In the genomic region with DNA sequence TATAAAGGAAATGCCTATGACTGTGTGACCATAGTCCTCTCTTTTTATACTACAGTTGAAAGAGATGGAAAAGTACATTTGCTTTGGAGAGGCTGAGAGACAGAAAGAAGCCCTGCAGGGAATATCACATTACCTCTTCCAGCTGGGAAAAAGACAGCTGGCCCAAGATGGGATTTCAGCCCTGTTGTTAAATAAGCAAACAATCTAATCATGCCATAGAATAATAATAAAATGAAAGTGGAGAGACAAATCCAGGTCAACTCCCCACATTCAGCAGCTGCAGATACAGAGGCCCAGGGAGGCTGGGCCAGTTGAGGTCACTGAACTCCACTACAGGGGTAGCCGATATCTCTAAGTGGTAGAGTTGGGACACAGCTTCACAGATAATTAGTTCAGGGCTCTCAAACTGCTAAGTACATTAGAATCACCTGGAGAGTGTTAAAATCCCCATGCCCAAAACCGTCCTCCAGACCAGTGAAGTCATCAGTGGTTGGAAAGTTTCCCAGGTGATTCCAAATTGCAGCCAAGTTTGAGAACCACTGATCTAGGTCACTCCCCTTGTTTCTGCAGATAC, we compare ENCODE assay signal across 9 cellular contexts.
DNase-seq lines count a peak whose midpoint lies in the region; ATAC-seq and TF ChIP-seq lines count a peak whose summit lies in the region.
"Had no signal": no experiment of that assay in that cellular context is flagged by ENCODE, and none has a peak within 500 bp of the region (broad histone marks: within the 10 kb centered on the region; RNA-seq: fewer than 3 reads in every experiment).

No MANE protein-coding gene starts in this region.

- H3K4me1 Mint-ChIP-seq in nephron, result peaks cover 53% of the 10 kb centered on the region

- no peak for TF ChIP-seq CTCF in nephron (IDR thresholded peaks at IDR 0.05; ENCODE audit: unreplicated experiment in 3 of 3)

- no peaks in the 10 kb centered on the region for H3K36me3 Mint-ChIP-seq in nephron (ENCODE audit: low read depth)

- H3K9me3 Mint-ChIP-seq in nephron, result peaks cover 4% of the 10 kb centered on the region

- peak overlapping the region; percentile 90 to 96 (median 92) for H3K27ac Mint-ChIP-seq in nephron
- H3K27ac Mint-ChIP-seq: IgD-negative memory B cell had no signal

- in situ Hi-C loops in KBM-7 (cut with MboI; ENCODE audit: low pct_unique_long_range_greater_than_20kb, low sequenced_read_pairs), result no loop called here

- DNase-seq in DMS53 treated with DMSO at 0.1 percent for 48 hours (lab: John Stamatoyannopoulos, UW; ENCODE audit: unreplicated experiment) (peak; percentile 75), NCI-H2196 (lab: John Stamatoyannopoulos, UW; ENCODE audit: unreplicated experiment) (peak; percentile 74), cerebellum (ENCODE audit: low spot score) (peak; percentile 6), NOMO-1 treated with dmso at 0.1 percent for 144 hours (lab: John Stamatoyannopoulos, UW; ENCODE audit: unreplicated experiment) (no peak), putamen (ENCODE audit: low spot score) (no peak), KBM-7 (no peak)

- H3K4me3 Mint-ChIP-seq in nephron, result peak overlapping the region in 2 of 3 experiments; percentile 13 to 34
- H3K4me3 Mint-ChIP-seq: IgD-negative memory B cell had no signal

- ATAC-seq in HG03280 (IDR thresholded peaks at IDR 0.05; ENCODE audit: unreplicated experiment), result no peak

- H3K27me3 Mint-ChIP-seq in nephron (ENCODE audit: low read depth), result peaks cover 4% of the 10 kb centered on the region
- H3K27me3 Mint-ChIP-seq: IgD-negative memory B cell had no signal

Comparison
In these comparisons a context has a peak if more than half of its experiments do, and no peak if none do; other contexts are left out.
1. DNase-seq: peak in DMS53 treated with DMSO at 0.1 percent for 48 hours (single experiment), NCI-H2196 (single experiment) and cerebellum (single experiment); none in NOMO-1 treated with dmso at 0.1 percent for 144 hours (single experiment), putamen (single experiment) and KBM-7 (single experiment).